In genomic region chrX:41381685-41382084, GRCh38 we compare ENCODE assay signal across 10 cellular contexts. TPM values are rescaled to one million over a fixed set of nuclear protein-coding genes. Genes with fewer than 3 reads are reported as not detected.
DNase-seq lines count a peak whose midpoint lies in the region; ATAC-seq and TF ChIP-seq lines count a peak whose summit lies in the region.
"Had no signal": no experiment of that assay in that cellular context is flagged by ENCODE, and none has a peak within 500 bp of the region (broad histone marks: within the 10 kb centered on the region; RNA-seq: fewer than 3 reads in every experiment).

No MANE protein-coding gene starts in this region.

- no peaks in the 10 kb centered on the region for H3K27me3 ChIP-seq in hepatocyte
- no peaks in the 10 kb centered on the region for H3K27me3 ChIP-seq in tibial nerve
- H3K27me3 ChIP-seq in WERI-Rb-1 (ENCODE audit: insufficient read depth, low read depth, severe bottlenecking) = peaks cover 6% of the 10 kb centered on the region

- no peak overlapping the region for H3K4me2 ChIP-seq in hepatocyte

- H3K9me3 ChIP-seq in hepatocyte (ENCODE audit: low read depth) (no peaks in the 10 kb centered on the region), tibial nerve (no peaks in the 10 kb centered on the region), WERI-Rb-1 (ENCODE audit: severe bottlenecking) (no peaks in the 10 kb centered on the region)

- WGBS in hepatocyte (ENCODE audit: low lambda C conversion rate, missing lambda C conversion rate) = 39% methylated on average over 5 of the region's 5 CpGs
- 28 to 34% methylated on average over 4 of the region's 5 CpGs for WGBS in tibial nerve, 2 donors

- H3K9me2 ChIP-seq in hepatocyte (replicated peaks; ENCODE audit: insufficient read depth) = no peaks in the 10 kb centered on the region

- H3K79me2 ChIP-seq in hepatocyte = no peaks in the 10 kb centered on the region

- H3K9me3 Mint-ChIP-seq in activated T-helper 17 cell treated with anti-CD3 and anti-CD28 coated beads, Interleukin-2, amount 50 U/mL, for 72 hours = no peaks in the 10 kb centered on the region

- no peaks in the 10 kb centered on the region for H3K27me3 Mint-ChIP-seq in activated T-helper 17 cell treated with anti-CD3 and anti-CD28 coated beads, Interleukin-2, amount 50 U/mL, for 72 hours

- ATAC-seq in activated T-helper 17 cell treated with anti-CD3 and anti-CD28 coated beads, Interleukin-2, amount 50 U/mL, for 72 hours (replicated peaks) = no peak
- ATAC-seq in HG03521 (IDR thresholded peaks at IDR 0.05; ENCODE audit: unreplicated experiment) (no peak), GM18505 (IDR thresholded peaks at IDR 0.05; ENCODE audit: unreplicated experiment) (no peak)

- TF ChIP-seq CTCF in hepatocyte (IDR thresholded peaks at IDR 0.05; ENCODE audit: poor library complexity) (no peak), tibial nerve (IDR thresholded peaks at IDR 0.05) (no peak), WERI-Rb-1 (IDR thresholded peaks at IDR 0.05; ENCODE audit: low read depth, low read length) (no peak)

- TF ChIP-seq POLR2A in tibial nerve (IDR thresholded peaks at IDR 0.05) (no peak), GM18505 (IDR thresholded peaks at IDR 0.05; ENCODE audit: borderline replicate concordance, extremely low read depth, insufficient read depth, insufficient read length) (no peak)

- DNase-seq in SIG-M5 treated with dmso at 0.1 percent for 504 hours (lab: John Stamatoyannopoulos, UW; ENCODE audit: unreplicated experiment) (peak; percentile 63), SIG-M5 (lab: John Stamatoyannopoulos, UW) (no peak), hepatocyte (ENCODE audit: low spot score) (peak; percentile 67), tibial nerve (ENCODE audit: low spot score in 2 of 2) (peak in 1 of 2 donors; percentile 12), WERI-Rb-1 (no peak)
- DNase-seq: AML-193, T-helper 9 cell had no signal

- H3K4me3 ChIP-seq in hepatocyte (no peak overlapping the region), tibial nerve (no peak overlapping the region), WERI-Rb-1 (ENCODE audit: low read depth, low read length) (no peak overlapping the region)

- H3K36me3 Mint-ChIP-seq in activated T-helper 17 cell treated with anti-CD3 and anti-CD28 coated beads, Interleukin-2, amount 50 U/mL, for 72 hours (ENCODE audit: low read depth) = no peaks in the 10 kb centered on the region

- peak overlapping the region; percentile 58 for H3K27ac Mint-ChIP-seq in activated T-helper 17 cell treated with anti-CD3 and anti-CD28 coated beads, Interleukin-2, amount 50 U/mL, for 72 hours

- H3K36me3 ChIP-seq in hepatocyte (replicated peaks; ENCODE audit: insufficient read depth, low read depth) (no peaks in the 10 kb centered on the region), tibial nerve (no peaks in the 10 kb centered on the region), WERI-Rb-1 (no peaks in the 10 kb centered on the region)

- H3K4me3 Mint-ChIP-seq in activated T-helper 17 cell treated with anti-CD3 and anti-CD28 coated beads, Interleukin-2, amount 50 U/mL, for 72 hours = no peak overlapping the region

- peaks cover 8% of the 10 kb centered on the region for H3K4me1 Mint-ChIP-seq in activated T-helper 17 cell treated with anti-CD3 and anti-CD28 coated beads, Interleukin-2, amount 50 U/mL, for 72 hours

- peak overlapping the region; percentile 89 for H3K27ac ChIP-seq in hepatocyte
- H3K27ac ChIP-seq in tibial nerve = peak overlapping the region in 2 of 4 donors; percentile 26 to 36
- H3K27ac ChIP-seq in WERI-Rb-1 = no peak overlapping the region

- H3K4me1 ChIP-seq in hepatocyte (ENCODE audit: insufficient read depth) (peaks cover 3% of the 10 kb centered on the region), tibial nerve (no peaks in the 10 kb centered on the region)

- no peaks in the 10 kb centered on the region for H4K20me1 ChIP-seq in hepatocyte (ENCODE audit: insufficient read depth, poor library complexity, severe bottlenecking)

- H2AFZ ChIP-seq in hepatocyte = no peak overlapping the region

- TF ChIP-seq EP300 in tibial nerve (IDR thresholded peaks at IDR 0.05) = peak; percentile 44 to 46

RNA-seq across cellular contexts. Expression of gene DDX3X, which starts 47.7 kb away (rescaled TPM):
- total RNA-seq in activated T-helper 17 cell treated with anti-CD3 and anti-CD28 coated beads, Interleukin-2, amount 50 U/mL, for 72 hours = 100 to 1,000 TPM; 226 to 303 TPM
- total RNA-seq in hepatocyte = 179 and 202 TPM in 2 replicates
- polyA plus RNA-seq in hepatocyte = 109 and 124 TPM in 2 replicates
- 100 to 1,000 TPM; 123 to 171 (median 148) TPM for total RNA-seq in tibial nerve

Comparison
In these comparisons a context has a peak if more than half of its experiments do, and no peak if none do; other contexts are left out.
1. DNase-seq: peak in SIG-M5 treated with dmso at 0.1 percent for 504 hours (single experiment) and hepatocyte (single experiment); none in SIG-M5 (single experiment) and WERI-Rb-1 (single experiment).